ENCODE assay signal across 1 cellular context in genomic region chr6:139027620-139028182, GRCh38.
TF ChIP-seq lines count a peak whose summit lies in the region.

No MANE protein-coding gene starts in this region.

TF ChIP-seq in HEK293, 187 proteins besides CTCF, POLR2A, EP300 and RAD21 (continued from another document):
- TF ChIP-seq ZSCAN30 (tag by site-specific recombination; IDR thresholded peaks at IDR 0.05) (no peak), ZNF560 (tag by site-specific recombination; IDR thresholded peaks at IDR 0.05; ENCODE audit: borderline replicate concordance) (no peak), ZNF843 (tag by site-specific recombination; IDR thresholded peaks at IDR 0.05) (peak; percentile 66), ZBTB21 (tag by site-specific recombination; IDR thresholded peaks at IDR 0.05) (peak; percentile 78), ZNF658 (tag by site-specific recombination; IDR thresholded peaks at IDR 0.05) (no peak), ZNF785 (tag by site-specific recombination; IDR thresholded peaks at IDR 0.05) (no peak), ZNF423 (tag by site-specific recombination; IDR thresholded peaks at IDR 0.05) (no peak), ZNF157 (tag by site-specific recombination; IDR thresholded peaks at IDR 0.05) (no peak), TRIM28 (IDR thresholded peaks at IDR 0.05; ENCODE audit: borderline replicate concordance, low read length) (peak; percentile 83; the same call in 1 of the 2 replicates), ZNF302 (tag by site-specific recombination; IDR thresholded peaks at IDR 0.05; ENCODE audit: low read depth) (no peak), WT1 (tag by site-specific recombination; IDR thresholded peaks at IDR 0.05) (peak; percentile 26), GFI1B (tag by site-specific recombination; IDR thresholded peaks at IDR 0.05) (no peak), ZFP41 (tag by site-specific recombination; IDR thresholded peaks at IDR 0.05; ENCODE audit: borderline replicate concordance) (no peak), ZNF366 (tag by site-specific recombination; conservative IDR thresholded peaks at IDR 0.05) (peak; percentile 94), ZNF18 (tag by site-specific recombination; IDR thresholded peaks at IDR 0.05) (no peak), ZNF133 (tag by site-specific recombination; IDR thresholded peaks at IDR 0.05) (no peak), ZNF544 (tag by site-specific recombination; IDR thresholded peaks at IDR 0.05) (no peak), ZNF214 (tag by site-specific recombination; IDR thresholded peaks at IDR 0.05; ENCODE audit: borderline replicate concordance) (no peak), ZNF792 (tag by site-specific recombination; IDR thresholded peaks at IDR 0.05) (peak; percentile 70; the same call in 1 of the 2 replicates), ZNF280D (tag by site-specific recombination; IDR thresholded peaks at IDR 0.05) (no peak), ZNF19 (tag by site-specific recombination; IDR thresholded peaks at IDR 0.05; ENCODE audit: low read depth) (no peak), ZNF132 (tag by site-specific recombination; IDR thresholded peaks at IDR 0.05; ENCODE audit: borderline replicate concordance) (no peak), ZNF558 (tag by site-specific recombination; IDR thresholded peaks at IDR 0.05) (peak; percentile 19; the same call in 1 of the 2 replicates), ZFHX2 (tag by site-specific recombination; conservative IDR thresholded peaks at IDR 0.05) (0 out of 2 replicates have a peak, but pooled peaks have one; percentile 13), ZNF140 (tag by site-specific recombination; IDR thresholded peaks at IDR 0.05) (no peak), ZNF114 (tag by site-specific recombination; IDR thresholded peaks at IDR 0.05) (no peak), ZNF501 (tag by site-specific recombination; IDR thresholded peaks at IDR 0.05) (0 out of 2 replicates have a peak, but pooled peaks have one; percentile 28), MEIS1 (CRISPR knock-in tag; IDR thresholded peaks at IDR 0.05; ENCODE audit: borderline replicate concordance) (no peak), GLIS2 (tag by site-specific recombination; IDR thresholded peaks at IDR 0.05) (peak; percentile 21; the same call in 1 of the 2 replicates), ZNF23 (tag by site-specific recombination; IDR thresholded peaks at IDR 0.05; ENCODE audit: borderline replicate concordance) (no peak), KLF16 (tag by site-specific recombination; IDR thresholded peaks at IDR 0.05) (peak; percentile 55), PBX3 (CRISPR knock-in tag; IDR thresholded peaks at IDR 0.05) (no peak), ZNF626 (tag by site-specific recombination; IDR thresholded peaks at IDR 0.05) (no peak), ZNF521 (tag by site-specific recombination; IDR thresholded peaks at IDR 0.05) (no peak), ZBTB8A (tag by site-specific recombination; IDR thresholded peaks at IDR 0.05) (peak; percentile 50), ZNF600 (tag by site-specific recombination; IDR thresholded peaks at IDR 0.05) (peak; percentile 95), ZNF677 (tag by site-specific recombination; IDR thresholded peaks at IDR 0.05) (no peak), ZEB2 (tag by site-specific recombination; IDR thresholded peaks at IDR 0.05) (peak; percentile 75), ZNF266 (tag by site-specific recombination; IDR thresholded peaks at IDR 0.05; ENCODE audit: low read depth) (no peak), YY1 (tag by site-specific recombination; IDR thresholded peaks at IDR 0.05) (no peak), ZNF324 (tag by site-specific recombination; IDR thresholded peaks at IDR 0.05) (peak; percentile 38; the same call in 1 of the 2 replicates), SALL2 (tag by site-specific recombination; IDR thresholded peaks at IDR 0.05; ENCODE audit: borderline replicate concordance) (no peak), ZNF623 (tag by site-specific recombination; IDR thresholded peaks at IDR 0.05) (no peak), BCL11B (tag by site-specific recombination; IDR thresholded peaks at IDR 0.05; ENCODE audit: low read depth) (no peak), HOXD13 (CRISPR knock-in tag; IDR thresholded peaks at IDR 0.05; ENCODE audit: borderline replicate concordance) (no peak), ZNF571 (tag by site-specific recombination; IDR thresholded peaks at IDR 0.05) (no peak), ZNF175 (tag by site-specific recombination; IDR thresholded peaks at IDR 0.05) (no peak), ZXDB (tag by site-specific recombination; IDR thresholded peaks at IDR 0.05) (no peak; the same call in none of the 2 replicates), ZNF221 (tag by site-specific recombination; IDR thresholded peaks at IDR 0.05; ENCODE audit: borderline replicate concordance) (no peak), ZNF311 (tag by site-specific recombination; IDR thresholded peaks at IDR 0.05; ENCODE audit: borderline replicate concordance) (no peak), ZNF354C (tag by site-specific recombination; IDR thresholded peaks at IDR 0.05; ENCODE audit: borderline replicate concordance, low read depth) (no peak)
- TF ChIP-seq, protein P1, sequence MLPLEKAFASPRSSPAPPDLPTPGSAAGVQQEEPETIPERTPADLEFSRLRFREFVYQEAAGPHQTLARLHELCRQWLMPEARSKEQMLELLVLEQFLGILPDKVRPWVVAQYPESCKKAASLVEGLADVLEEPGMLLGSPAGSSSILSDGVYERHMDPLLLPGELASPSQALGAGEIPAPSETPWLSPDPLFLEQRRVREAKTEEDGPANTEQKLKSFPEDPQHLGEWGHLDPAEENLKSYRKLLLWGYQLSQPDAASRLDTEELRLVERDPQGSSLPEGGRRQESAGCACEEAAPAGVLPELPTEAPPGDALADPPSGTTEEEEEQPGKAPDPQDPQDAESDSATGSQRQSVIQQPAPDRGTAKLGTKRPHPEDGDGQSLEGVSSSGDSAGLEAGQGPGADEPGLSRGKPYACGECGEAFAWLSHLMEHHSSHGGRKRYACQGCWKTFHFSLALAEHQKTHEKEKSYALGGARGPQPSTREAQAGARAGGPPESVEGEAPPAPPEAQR (tag by site-specific recombination; IDR thresholded peaks at IDR 0.05): no peak
- TF ChIP-seq, protein P2, sequence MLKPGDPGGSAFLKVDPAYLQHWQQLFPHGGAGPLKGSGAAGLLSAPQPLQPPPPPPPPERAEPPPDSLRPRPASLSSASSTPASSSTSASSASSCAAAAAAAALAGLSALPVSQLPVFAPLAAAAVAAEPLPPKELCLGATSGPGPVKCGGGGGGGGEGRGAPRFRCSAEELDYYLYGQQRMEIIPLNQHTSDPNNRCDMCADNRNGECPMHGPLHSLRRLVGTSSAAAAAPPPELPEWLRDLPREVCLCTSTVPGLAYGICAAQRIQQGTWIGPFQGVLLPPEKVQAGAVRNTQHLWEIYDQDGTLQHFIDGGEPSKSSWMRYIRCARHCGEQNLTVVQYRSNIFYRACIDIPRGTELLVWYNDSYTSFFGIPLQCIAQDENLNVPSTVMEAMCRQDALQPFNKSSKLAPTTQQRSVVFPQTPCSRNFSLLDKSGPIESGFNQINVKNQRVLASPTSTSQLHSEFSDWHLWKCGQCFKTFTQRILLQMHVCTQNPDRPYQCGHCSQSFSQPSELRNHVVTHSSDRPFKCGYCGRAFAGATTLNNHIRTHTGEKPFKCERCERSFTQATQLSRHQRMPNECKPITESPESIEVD (tag by site-specific recombination; IDR thresholded peaks at IDR 0.05): peak; percentile 48; the same call in 1 of the 2 replicates
- TF ChIP-seq, protein P3, sequence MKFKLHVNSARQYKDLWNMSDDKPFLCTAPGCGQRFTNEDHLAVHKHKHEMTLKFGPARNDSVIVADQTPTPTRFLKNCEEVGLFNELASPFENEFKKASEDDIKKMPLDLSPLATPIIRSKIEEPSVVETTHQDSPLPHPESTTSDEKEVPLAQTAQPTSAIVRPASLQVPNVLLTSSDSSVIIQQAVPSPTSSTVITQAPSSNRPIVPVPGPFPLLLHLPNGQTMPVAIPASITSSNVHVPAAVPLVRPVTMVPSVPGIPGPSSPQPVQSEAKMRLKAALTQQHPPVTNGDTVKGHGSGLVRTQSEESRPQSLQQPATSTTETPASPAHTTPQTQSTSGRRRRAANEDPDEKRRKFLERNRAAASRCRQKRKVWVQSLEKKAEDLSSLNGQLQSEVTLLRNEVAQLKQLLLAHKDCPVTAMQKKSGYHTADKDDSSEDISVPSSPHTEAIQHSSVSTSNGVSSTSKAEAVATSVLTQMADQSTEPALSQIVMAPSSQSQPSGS (tag by site-specific recombination; IDR thresholded peaks at IDR 0.05; ENCODE audit: low read depth): peak; percentile 78; the same call in 1 of the 2 replicates
- TF ChIP-seq, protein P4, sequence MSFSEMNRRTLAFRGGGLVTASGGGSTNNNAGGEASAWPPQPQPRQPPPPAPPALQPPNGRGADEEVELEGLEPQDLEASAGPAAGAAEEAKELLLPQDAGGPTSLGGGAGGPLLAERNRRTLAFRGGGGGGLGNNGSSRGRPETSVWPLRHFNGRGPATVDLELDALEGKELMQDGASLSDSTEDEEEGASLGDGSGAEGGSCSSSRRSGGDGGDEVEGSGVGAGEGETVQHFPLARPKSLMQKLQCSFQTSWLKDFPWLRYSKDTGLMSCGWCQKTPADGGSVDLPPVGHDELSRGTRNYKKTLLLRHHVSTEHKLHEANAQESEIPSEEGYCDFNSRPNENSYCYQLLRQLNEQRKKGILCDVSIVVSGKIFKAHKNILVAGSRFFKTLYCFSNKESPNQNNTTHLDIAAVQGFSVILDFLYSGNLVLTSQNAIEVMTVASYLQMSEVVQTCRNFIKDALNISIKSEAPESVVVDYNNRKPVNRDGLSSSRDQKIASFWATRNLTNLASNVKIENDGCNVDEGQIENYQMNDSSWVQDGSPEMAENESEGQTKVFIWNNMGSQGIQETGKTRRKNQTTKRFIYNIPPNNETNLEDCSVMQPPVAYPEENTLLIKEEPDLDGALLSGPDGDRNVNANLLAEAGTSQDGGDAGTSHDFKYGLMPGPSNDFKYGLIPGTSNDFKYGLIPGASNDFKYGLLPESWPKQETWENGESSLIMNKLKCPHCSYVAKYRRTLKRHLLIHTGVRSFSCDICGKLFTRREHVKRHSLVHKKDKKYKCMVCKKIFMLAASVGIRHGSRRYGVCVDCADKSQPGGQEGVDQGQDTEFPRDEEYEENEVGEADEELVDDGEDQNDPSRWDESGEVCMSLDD (tag by site-specific recombination; IDR thresholded peaks at IDR 0.05): 0 out of 2 replicates have a peak, but pooled peaks have one; percentile 15
- TF ChIP-seq, protein P5, sequence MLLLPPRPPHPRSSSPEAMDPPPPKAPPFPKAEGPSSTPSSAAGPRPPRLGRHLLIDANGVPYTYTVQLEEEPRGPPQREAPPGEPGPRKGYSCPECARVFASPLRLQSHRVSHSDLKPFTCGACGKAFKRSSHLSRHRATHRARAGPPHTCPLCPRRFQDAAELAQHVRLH (tag by site-specific recombination; IDR thresholded peaks at IDR 0.05): peak; percentile 62; the same call in 1 of the 2 replicates
